Comparison of ENCODE assay signal across 31 cellular contexts in genomic region chr2:168956392-168956791, GRCh38. TPM values are rescaled to one million over a fixed set of nuclear protein-coding genes. Genes with fewer than 3 reads are reported as not detected.
"Had no signal": no experiment of that assay in that cellular context is flagged by ENCODE, and none has a peak within 500 bp of the region (broad histone marks: within the 10 kb centered on the region; RNA-seq: fewer than 3 reads in every experiment).

No MANE protein-coding gene starts in this region.

- DNase-seq: hypothalamus; immature natural killer cell; kidney; left colon; left lung; lower lobe of right lung; mammary epithelial cell; mesenchymal stem cell; naive thymus-derived CD8-positive, alpha-beta T cell; nucleus accumbens; pancreas; posterior cingulate gyrus; retina; right cardiac atrium; small intestine; spleen; stimulated activated CD4-positive, alpha-beta T cell treated with anti-CD3 and anti-CD28 coated beads, Interleukin-4, amount 100 ng/mL, for 24 hours; stimulated activated naive CD4-positive, alpha-beta T cell treated with Interleukin-2 at 50 U/mL for 16 hours; tibial artery; trophoblast cell; upper lobe of right lung had no signal

- H3K36me3 ChIP-seq: left lung, lower lobe of right lung, pancreas, prostate gland, spleen, suprapubic skin, thoracic aorta, tibial artery, upper lobe of right lung had no signal

- H3K27me3 ChIP-seq: left lung, pancreas, spleen, suprapubic skin, tibial artery, upper lobe of right lung had no signal

- H3K27ac ChIP-seq: left lung, lower lobe of right lung, pancreas, prostate gland, spleen, suprapubic skin, thoracic aorta, tibial artery, upper lobe of right lung had no signal

- H3K4me1 ChIP-seq: left lung, lower lobe of right lung, pancreas, prostate gland, spleen, suprapubic skin, tibial artery, upper lobe of right lung had no signal

- H3K9me3 ChIP-seq: pancreas, prostate gland, suprapubic skin, thoracic aorta, tibial artery had no signal

- H3K4me3 ChIP-seq: left lung, lower lobe of right lung, pancreas, prostate gland, spleen, suprapubic skin, thoracic aorta, tibial artery, upper lobe of right lung had no signal

- ATAC-seq: left colon; left lung; lower lobe of right lung; naive thymus-derived CD8-positive, alpha-beta T cell; pancreas; right cardiac atrium; sciatic nerve; stimulated activated memory B cell treated with anti-CD40 and anti-IgM and Interleukin-4, amounts not matched to agents 10 μg/mL and 1 μg/mL and 100 μg/mL, for 72 hours; upper lobe of right lung had no signal

RNA-seq across cellular contexts. Expression of gene G6PC2, which starts 55.3 kb away (rescaled TPM):
- total RNA-seq: kidney; left lung; liver; lower lobe of right lung; mammary epithelial cell; mucosa of gallbladder; naive thymus-derived CD8-positive, alpha-beta T cell; neural crest cell; osteoblast; prostate gland; right cardiac atrium; sciatic nerve; spleen; subcutaneous adipose tissue; suprapubic skin; thoracic aorta; upper lobe of right lung had no signal
- polyA plus RNA-seq: immature natural killer cell; liver; mammary epithelial cell; naive thymus-derived CD8-positive, alpha-beta T cell; right cardiac atrium; spleen had no signal
